In genomic region chr7:28211006-28211405, GRCh38 we compare ENCODE assay signal across 21 cellular contexts. TPM values are rescaled to one million over a fixed set of nuclear protein-coding genes. Genes with fewer than 3 reads are reported as not detected.
A peak's percentile ranks its signal among the peaks of the same experiment; 100 is the strongest.
DNase-seq lines count a peak whose midpoint lies in the region; TF ChIP-seq lines count a peak whose summit lies in the region.
"Had no signal": no experiment of that assay in that cellular context is flagged by ENCODE, and none has a peak within 500 bp of the region (broad histone marks: within the 10 kb centered on the region; RNA-seq: fewer than 3 reads in every experiment).

No MANE protein-coding gene starts in this region.

- peaks cover 51% of the 10 kb centered on the region for H3K4me1 Mint-ChIP-seq in activated T-cell treated with anti-CD3 and anti-CD28 coated beads, Interleukin-2, amount 50 U/mL, for 24 hours (ENCODE audit: low read depth)

- H3K27ac Mint-ChIP-seq in activated T-cell treated with anti-CD3 and anti-CD28 coated beads, Interleukin-2, amount 50 U/mL, for 24 hours: no peak overlapping the region
- H3K27ac Mint-ChIP-seq: CD4-positive, CD25-positive, alpha-beta regulatory T cell had no signal

- H3K9me3 ChIP-seq in BE2C (no peaks in the 10 kb centered on the region), right atrium auricular region (no peaks in the 10 kb centered on the region)

- H3K27me3 Mint-ChIP-seq in activated T-cell treated with anti-CD3 and anti-CD28 coated beads, Interleukin-2, amount 50 U/mL, for 24 hours: peaks cover 33% of the 10 kb centered on the region

- no peak overlapping the region for H3K4me3 ChIP-seq in BE2C (ENCODE audit: low read depth, low read length)
- H3K4me3 ChIP-seq in right atrium auricular region: no peak overlapping the region

- H3K27ac ChIP-seq in right atrium auricular region: no peak overlapping the region
- H3K27ac ChIP-seq: KMS-11 had no signal

- no peaks in the 10 kb centered on the region for H3K36me3 ChIP-seq in BE2C
- H3K36me3 ChIP-seq in right atrium auricular region: no peaks in the 10 kb centered on the region

- no peak for TF ChIP-seq CTCF in BE2C (IDR thresholded peaks at IDR 0.05; ENCODE audit: low read depth, low read length)
- no peak for TF ChIP-seq CTCF in right atrium auricular region (IDR thresholded peaks at IDR 0.05)
- no peak for TF ChIP-seq CTCF in GM10248 (IDR thresholded peaks at IDR 0.05; ENCODE audit: control extremely low read depth, extremely low read depth, low read depth, missing control alignments)

- no peaks in the 10 kb centered on the region for H3K27me3 ChIP-seq in BE2C
- no peaks in the 10 kb centered on the region for H3K27me3 ChIP-seq in right atrium auricular region

- H3K4me3 Mint-ChIP-seq in activated T-cell treated with anti-CD3 and anti-CD28 coated beads, Interleukin-2, amount 50 U/mL, for 24 hours: no peak overlapping the region
- H3K4me3 Mint-ChIP-seq: CD4-positive, CD25-positive, alpha-beta regulatory T cell had no signal

- H3K4me1 ChIP-seq in BE2C: no peaks in the 10 kb centered on the region
- H3K4me1 ChIP-seq in right atrium auricular region: no peaks in the 10 kb centered on the region

- POLR2A ChIA-PET in GM10248 (lab: Yijun Ruan, JAX): no interaction called here

- CTCF ChIA-PET in GM10248 (lab: Yijun Ruan, JAX): no interaction called here

- peaks cover 3% of the 10 kb centered on the region for H3K36me3 Mint-ChIP-seq in activated T-cell treated with anti-CD3 and anti-CD28 coated beads, Interleukin-2, amount 50 U/mL, for 24 hours (ENCODE audit: low read depth)
- H3K36me3 Mint-ChIP-seq: CD4-positive, CD25-positive, alpha-beta regulatory T cell had no signal

- peak; percentile 6 for DNase-seq in activated T-cell treated with anti-CD3 and anti-CD28 coated beads for 48 hours (ENCODE audit: low read depth)
- DNase-seq in activated T-cell treated with anti-CD3 and anti-CD28 coated beads, Interleukin-2, amount 50 U/mL, for 24 hours: no peak
- peak; percentile 17 for DNase-seq in BE2C
- peak; percentile 26 for DNase-seq in activated naive CD4-positive, alpha-beta T cell treated with anti-CD3 and anti-CD28 coated beads, Interleukin-2, amount 50 U/mL, for 16 hours
- DNase-seq in stimulated activated CD4-positive, alpha-beta T cell treated with anti-CD3 and anti-CD28 coated beads, Interleukin-2, amount 100 ng/mL, for 24 hours: peak; percentile 31 to 51
- no peak for DNase-seq in iPS-NIHi7 (ENCODE audit: extremely low spot score)
- DNase-seq in right atrium auricular region (ENCODE audit: low spot score): no peak
- DNase-seq in GM10248 (ENCODE audit: extremely low spot score): no peak
- DNase-seq: AML-193; Calu3; CD4-positive, CD25-positive, alpha-beta regulatory T cell; DMS79; HCEC 1CT; NCI-H1092; NCI-H1694; NCI-H2107; NCI-H345; NCI-H526 treated with DMSO at 0.1 percent for 48 hours; OCI-M1 had no signal

- peaks cover 22% of the 10 kb centered on the region for H3K9me3 Mint-ChIP-seq in activated T-cell treated with anti-CD3 and anti-CD28 coated beads, Interleukin-2, amount 50 U/mL, for 24 hours

RNA-seq across cellular contexts. Expression of gene JAZF1, which starts 30.4 kb away (rescaled TPM):
- 43.4 TPM for polyA plus RNA-seq in BE2C (2012; ENCODE audit: insufficient read depth, insufficient read length, low read depth)
- total RNA-seq in right atrium auricular region: 10 to 100 TPM; 13.2 to 18.5 TPM
- total RNA-seq: HepG2 had no signal
- polyA plus RNA-seq: HepG2 had no signal

Comparison
In these comparisons a context has a peak if more than half of its experiments do, and no peak if none do; other contexts are left out.
1. DNase-seq: peak in activated T-cell treated with anti-CD3 and anti-CD28 coated beads for 48 hours (single experiment), BE2C (single experiment), activated naive CD4-positive, alpha-beta T cell treated with anti-CD3 and anti-CD28 coated beads, Interleukin-2, amount 50 U/mL, for 16 hours (single experiment) and stimulated activated CD4-positive, alpha-beta T cell treated with anti-CD3 and anti-CD28 coated beads, Interleukin-2, amount 100 ng/mL, for 24 hours (2 of 2); none in activated T-cell treated with anti-CD3 and anti-CD28 coated beads, Interleukin-2, amount 50 U/mL, for 24 hours (single experiment), iPS-NIHi7 (single experiment), right atrium auricular region (single experiment) and GM10248 (single experiment).